In genomic region chr9:13388157-13388556, GRCh38 we compare ENCODE assay signal across 15 cellular contexts.
DNase-seq lines count a peak whose midpoint lies in the region; ATAC-seq and TF ChIP-seq lines count a peak whose summit lies in the region.
"Had no signal": no experiment of that assay in that cellular context is flagged by ENCODE, and none has a peak within 500 bp of the region (broad histone marks: within the 10 kb centered on the region; RNA-seq: fewer than 3 reads in every experiment).

No MANE protein-coding gene starts in this region.

- ATAC-seq in PC-3 (no peak), esophagus mucosa (no peak)

- no peak overlapping the region for H3K4me2 ChIP-seq in PC-3 (ENCODE audit: low read length)
- no peak overlapping the region for H3K4me2 ChIP-seq in fibroblast of lung (ENCODE audit: extremely low read depth, insufficient read depth, low read length)

- H3K9me3 ChIP-seq in PC-3 (ENCODE audit: low read length) (no peaks in the 10 kb centered on the region), fibroblast of lung (ENCODE audit: control insufficient read depth, insufficient read depth, low read depth, low read length) (no peaks in the 10 kb centered on the region), muscle layer of duodenum (ENCODE audit: control insufficient read depth in 1 of 2, low read length in 2 of 2) (peaks cover 0 to 24% of the 10 kb centered on the region in 2 donors), tibial artery (peaks cover 0 to 11% (median 0%) of the 10 kb centered on the region in 3 donors)

- DNase-seq in PC-3 (peak; percentile 23), fibroblast of lung (ENCODE audit: low read depth in 2 of 2) (peak; percentile 32 to 93), tibial artery (peak in 1 of 2 donors; percentile 55), NCI-H524 (lab: John Stamatoyannopoulos, UW) (no peak), dedifferentiated amniotic fluid mesenchymal stem cell (ENCODE audit: extremely low spot score) (no peak)
- DNase-seq in activated effector memory CD4-positive, alpha-beta T cell treated with Interleukin-2 at 50 U/mL for 16 hours, result no peak
- DNase-seq: activated CD4-positive, alpha-beta T cell treated with anti-CD3 and anti-CD28 coated beads, Interleukin-2, amount 50 U/mL, for 1 hour; activated T-cell treated with anti-CD3 and anti-CD28 coated beads, Interleukin-2, amount 50 U/mL, for 24 hours; DMS79 treated with DMSO at 0.1 percent for 48 hours; foreskin melanocyte; NCI-H2029; NCI-H774 had no signal

- H3K36me3 ChIP-seq in PC-3 (ENCODE audit: low read depth, low read length), result no peaks in the 10 kb centered on the region
- H3K36me3 ChIP-seq in fibroblast of lung (ENCODE audit: control insufficient read depth, insufficient read depth, low read length), result no peaks in the 10 kb centered on the region
- peaks cover 0 to 7% of the 10 kb centered on the region in 2 donors for H3K36me3 ChIP-seq in muscle layer of duodenum (ENCODE audit: control insufficient read depth in 1 of 2, insufficient read depth in 2 of 2, low read length in 2 of 2)
- no peaks in the 10 kb centered on the region for H3K36me3 ChIP-seq in tibial artery

- no peaks in the 10 kb centered on the region for H3K9me2 ChIP-seq in PC-3 (replicated peaks; ENCODE audit: low read length)

- H3K9ac ChIP-seq in PC-3 (ENCODE audit: low read length) (no peak overlapping the region), fibroblast of lung (ENCODE audit: insufficient read depth, low read length) (no peak overlapping the region)

- H3K79me2 ChIP-seq in PC-3 (ENCODE audit: low read length) (no peaks in the 10 kb centered on the region), fibroblast of lung (ENCODE audit: control insufficient read depth, insufficient read depth, low read length) (no peaks in the 10 kb centered on the region)

- TF ChIP-seq CTCF in PC-3 (conservative IDR thresholded peaks at IDR 0.05; ENCODE audit: low read depth, low read length), result no peak
- TF ChIP-seq CTCF in fibroblast of lung (conservative IDR thresholded peaks at IDR 0.05 in 1 of 2, IDR thresholded peaks at IDR 0.05 in 1 of 2; ENCODE audit: low read depth in 1 of 2, low read length in 2 of 2), result no peak
- TF ChIP-seq CTCF in tibial artery (IDR thresholded peaks at IDR 0.05), result no peak

- H4K20me1 ChIP-seq in PC-3 (ENCODE audit: low read length) (no peaks in the 10 kb centered on the region), fibroblast of lung (ENCODE audit: control insufficient read depth, extremely low read depth, insufficient read depth, low read length) (no peaks in the 10 kb centered on the region)

- H3K27me3 ChIP-seq in PC-3 (ENCODE audit: low read length) (no peaks in the 10 kb centered on the region), fibroblast of lung (ENCODE audit: control insufficient read depth, insufficient read depth, low read length) (no peaks in the 10 kb centered on the region), muscle layer of duodenum (ENCODE audit: low read depth, low read length) (no peaks in the 10 kb centered on the region), tibial artery (no peaks in the 10 kb centered on the region)

- H3K27ac ChIP-seq in PC-3 (ENCODE audit: low read length) (no peak overlapping the region), fibroblast of lung (ENCODE audit: insufficient read depth, low read length) (no peak overlapping the region), muscle layer of duodenum (ENCODE audit: low read length) (peak overlapping the region; percentile 47), tibial artery (peak overlapping the region; percentile 38 to 39)
- H3K27ac ChIP-seq: C4-2B had no signal

- H3K4me1 ChIP-seq in PC-3 (ENCODE audit: insufficient read depth, low read length) (no peaks in the 10 kb centered on the region), fibroblast of lung (ENCODE audit: control insufficient read depth, extremely low read depth, insufficient read depth, low read length) (no peaks in the 10 kb centered on the region), muscle layer of duodenum (ENCODE audit: control insufficient read depth in 1 of 2, insufficient read depth in 2 of 2, low read length in 2 of 2) (no peaks in the 10 kb centered on the region), tibial artery (peaks cover 0 to 20% (median 11%) of the 10 kb centered on the region in 4 donors)

- H2AFZ ChIP-seq in PC-3 (ENCODE audit: low read length) (no peak overlapping the region), fibroblast of lung (ENCODE audit: low read length) (no peak overlapping the region)

- no peaks in the 10 kb centered on the region for H3F3A ChIP-seq in PC-3 (ENCODE audit: low read length, unreplicated experiment)

- CTCF ChIA-PET in PC-3 (lab: Charles Lee), result no interaction called here

- no TSS peak for BruUV-seq in PC-3 (replicated peaks; lab: Mats Ljungman, UMichigan)

- H3K4me3 ChIP-seq in PC-3 (ENCODE audit: low read length), result no peak overlapping the region
- H3K4me3 ChIP-seq in fibroblast of lung (replicated peaks in 1 of 4; ENCODE audit: control extremely low read depth in 1 of 4, insufficient read depth in 1 of 4, low read depth in 3 of 4, low read length in 4 of 4), result no peak overlapping the region
- no peak overlapping the region for H3K4me3 ChIP-seq in muscle layer of duodenum (ENCODE audit: low read depth in 1 of 2, low read length in 2 of 2)
- no peak overlapping the region for H3K4me3 ChIP-seq in tibial artery

- intact Hi-C loops in PC-3 (cut with micrococcal nuclease) (no loop called here), tibial artery (cut with DNase I; ENCODE audit: low total_unique reads) (no loop called here)

- POLR2A ChIA-PET in PC-3 (lab: Charles Lee; ENCODE audit: unreplicated experiment), result no interaction called here

Comparison
In these comparisons a context has a peak if more than half of its experiments do, and no peak if none do; other contexts are left out.
1. DNase-seq: peak in PC-3 (single experiment) and fibroblast of lung (2 of 2); none in activated effector memory CD4-positive, alpha-beta T cell treated with Interleukin-2 at 50 U/mL for 16 hours (single experiment), NCI-H524 (0 of 2) and dedifferentiated amniotic fluid mesenchymal stem cell (single experiment).
2. H3K27ac ChIP-seq: peak in muscle layer of duodenum (single experiment) and tibial artery (2 of 2); none in PC-3 (single experiment) and fibroblast of lung (single experiment).